Comparison of ENCODE assay signal across 20 cellular contexts in genomic region chr9:99693888-99694287, GRCh38.
"Had no signal": no experiment of that assay in that cellular context is flagged by ENCODE, and none has a peak within 500 bp of the region (broad histone marks: within the 10 kb centered on the region; RNA-seq: fewer than 3 reads in every experiment).

No MANE protein-coding gene starts in this region.

- H3K9me3 ChIP-seq: lower lobe of right lung, prostate gland, right lobe of liver, testis, transverse colon had no signal

- DNase-seq: cerebellar nuclear complex; erythroblast; immature natural killer cell; kidney; left cardiac atrium; left ventricle myocardium inferior; lower lobe of right lung; retina; right lobe of liver; spleen; stimulated activated CD4-positive, alpha-beta T cell treated with anti-CD3 and anti-CD28 coated beads, Interleukin-15, amount 100 ng/mL, for 24 hours; stimulated activated CD4-positive, alpha-beta T cell treated with anti-CD3 and anti-CD28 coated beads, Interleukin-1b, Interleukin-23, amount 100 ng/mL, for 48 hours; stimulated activated CD4-positive, alpha-beta T cell treated with anti-CD3 and anti-CD28 coated beads, Interleukin-4, amount 100 ng/mL, for 4 hours; stimulated activated naive B cell treated with anti-CD40 and anti-IgM and Interleukin-4, amounts not matched to agents 10 μg/mL and 1 μg/mL and 100 μg/mL, for 72 hours; stimulated activated naive CD8-positive, alpha-beta T cell treated with anti-CD3 and anti-CD28 coated beads, Interleukin-15, amount 100 ng/mL, for 72 hours; testis; transverse colon had no signal

- H3K36me3 ChIP-seq: lower lobe of right lung, prostate gland, right lobe of liver, spleen, transverse colon had no signal

- H3K4me3 ChIP-seq: left ventricle myocardium inferior, lower lobe of right lung, prostate gland, right lobe of liver, spleen, testis, transverse colon had no signal

- H3K4me1 ChIP-seq: foreskin keratinocyte, lower lobe of right lung, parathyroid adenoma, prostate gland, right lobe of liver, spleen, testis, transverse colon had no signal

- H3K27ac ChIP-seq: foreskin keratinocyte, left ventricle myocardium inferior, lower lobe of right lung, parathyroid adenoma, prostate gland, right lobe of liver, spleen, testis, transverse colon had no signal

- H3K27me3 ChIP-seq: foreskin keratinocyte, right lobe of liver, spleen, testis, transverse colon had no signal
